ENCODE assay signal across 8 cellular contexts in genomic region chr16:23504453-23505179, GRCh38. TPM values are rescaled to one million over a fixed set of nuclear protein-coding genes. Genes with fewer than 3 reads are reported as not detected.
DNase-seq lines count a peak whose midpoint lies in the region; ATAC-seq and TF ChIP-seq lines count a peak whose summit lies in the region.

No MANE protein-coding gene starts in this region.

- H3K9me3 Mint-ChIP-seq in Caco-2 (ENCODE audit: unreplicated experiment), result peaks cover 6% of the 10 kb centered on the region
- peaks cover 0 to 2% (median 0%) of the 10 kb centered on the region in 3 donors for H3K9me3 Mint-ChIP-seq in IgD-negative memory B cell

- no TSS peak for BruUV-seq in Caco-2 (replicated peaks; lab: Mats Ljungman, UMichigan)

- no peaks in the 10 kb centered on the region for H3K9me3 ChIP-seq in Caco-2

- no peaks in the 10 kb centered on the region for H3K27me3 Mint-ChIP-seq in Caco-2 (ENCODE audit: insufficient read depth, unreplicated experiment)
- no peaks in the 10 kb centered on the region for H3K27me3 Mint-ChIP-seq in IgD-negative memory B cell

- H3K36me3 Mint-ChIP-seq in Caco-2 (ENCODE audit: insufficient read depth, unreplicated experiment) (peaks cover 47% of the 10 kb centered on the region), IgD-negative memory B cell (no peaks in the 10 kb centered on the region)

- peaks cover 17% of the 10 kb centered on the region for H3K4me1 ChIP-seq in Caco-2

- peak; percentile 73 for ATAC-seq in GM21447 (IDR thresholded peaks at IDR 0.05; ENCODE audit: unreplicated experiment)

- no peak overlapping the region for H3K4me3 Mint-ChIP-seq in Caco-2 (ENCODE audit: unreplicated experiment)
- peak overlapping the region; percentile 92 to 98 (median 94) for H3K4me3 Mint-ChIP-seq in IgD-negative memory B cell

- intact Hi-C loops in Caco-2 (cut with micrococcal nuclease; ENCODE audit: unreplicated experiment), result loop anchor here (5.0 kb wide), 1 partner anchor 53 kb away; the partner anchor contains the start of genes EARS2 and UBFD1

- POLR2A ChIA-PET in Caco-2 (lab: Charles Lee), result interaction anchor here (0.6 to 1.0 kb wide), 2 partner anchors 53 kb away, joined by 3 to 8 read pairs; partner anchors contain the start of genes EARS2 and UBFD1

- peak; percentile 6 to 16 for TF ChIP-seq CTCF in Caco-2 (IDR thresholded peaks at IDR 0.05; ENCODE audit: insufficient read depth in 1 of 2, low read depth in 1 of 2, low read length in 1 of 2, severe bottlenecking in 1 of 2, unreplicated experiment in 1 of 2)

- DNase-seq in Caco-2 (peak; percentile 68 to 72), caudate nucleus (lab: John Stamatoyannopoulos, UW) (peak in 11 of 61 donors; percentile 2 to 54 (median 20)), medulla oblongata (ENCODE audit: extremely low spot score) (peak; percentile 39), islet precursor cell (no peak)
- DNase-seq in activated CD4-positive, CD25-positive, alpha-beta regulatory T cell treated with anti-CD3 and anti-CD28 coated beads, Interleukin-2, amount 50 U/mL, for 16 hours (ENCODE audit: low read depth, low spot score), result peak; percentile 37
- DNase-seq in stimulated activated CD8-positive, alpha-beta memory T cell treated with anti-CD3 and anti-CD28 coated beads, Interleukin-2, amount 100 ng/mL, for 1 hour (ENCODE audit: low read depth in 2 of 2), result peak; percentile 36 to 50

- H3K27ac Mint-ChIP-seq in Caco-2 (ENCODE audit: unreplicated experiment), result no peak overlapping the region
- H3K27ac Mint-ChIP-seq in IgD-negative memory B cell, result peak overlapping the region; percentile 84 to 94 (median 92)

- CTCF ChIA-PET in Caco-2 (lab: Charles Lee), result no interaction called here

- no peak overlapping the region for H3K4me3 ChIP-seq in Caco-2 (ENCODE audit: low read depth, low read length)

- peaks cover 1% of the 10 kb centered on the region for H3K36me3 ChIP-seq in Caco-2 (ENCODE audit: control insufficient read depth, insufficient read depth, low read length)

- no peaks in the 10 kb centered on the region for H3K27me3 ChIP-seq in Caco-2 (replicated peaks; ENCODE audit: control insufficient read depth, insufficient read depth, low read length)

- peak overlapping the region; percentile 26 for H3K27ac ChIP-seq in caudate nucleus (ENCODE audit: low read depth, low read length)

- H3K4me1 Mint-ChIP-seq in Caco-2 (ENCODE audit: low read depth, unreplicated experiment), result peaks cover 26% of the 10 kb centered on the region
- H3K4me1 Mint-ChIP-seq in IgD-negative memory B cell, result peaks cover 70 to 76% (median 73%) of the 10 kb centered on the region in 3 donors

RNA-seq across cellular contexts. Expression of gene GGA2, which starts 5.7 kb away (rescaled TPM):
- total RNA-seq in Caco-2 (2022), result 92.7 and 93.4 TPM in 2 replicates
- 219 TPM for polyA plus RNA-seq in IgD-negative memory B cell

RNA-seq across cellular contexts. Expression of gene COG7, which starts 51.6 kb away (rescaled TPM):
- total RNA-seq in Caco-2 (2022), result 12.0 and 12.4 TPM in 2 replicates
- 7.1 TPM for polyA plus RNA-seq in IgD-negative memory B cell

RNA-seq across cellular contexts. Expression of gene EARS2, which starts 52.5 kb away (rescaled TPM):
- 29.6 and 32.4 TPM in 2 replicates for total RNA-seq in Caco-2 (2022)
- polyA plus RNA-seq in IgD-negative memory B cell, result 14.4 TPM

RNA-seq across cellular contexts. Expression of gene UBFD1, which starts 52.9 kb away (rescaled TPM):
- 78.6 and 83.1 TPM in 2 replicates for total RNA-seq in Caco-2 (2022)
- polyA plus RNA-seq in IgD-negative memory B cell, result 12.4 TPM
